ENCODE assay signal across 1 cellular context in the genomic region with DNA sequence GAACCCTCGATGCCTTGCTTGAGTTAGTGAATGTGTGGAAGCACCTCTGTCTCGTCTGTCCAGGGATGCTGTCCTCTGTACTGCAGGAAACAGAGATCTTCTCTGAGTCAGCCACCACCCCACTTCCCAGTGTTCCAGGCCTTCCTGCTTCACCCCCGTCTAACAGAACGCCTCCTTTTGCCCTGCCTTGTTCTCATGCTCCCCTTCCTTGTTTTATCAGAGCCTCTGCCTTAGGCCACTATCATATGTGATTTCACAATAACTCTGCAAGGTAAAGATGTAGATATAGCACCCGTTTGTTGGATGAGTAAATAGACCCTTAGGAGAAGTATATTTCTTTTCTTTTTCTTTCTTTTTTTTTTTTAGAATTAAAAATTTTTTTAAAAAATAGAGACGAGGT.
TF ChIP-seq lines count a peak whose summit lies in the region.

No MANE protein-coding gene starts in this region.

TF ChIP-seq in SK-N-SH, 30 proteins besides CTCF, POLR2A, EP300 and RAD21 (continued from another document):
- TF ChIP-seq SIN3A (IDR thresholded peaks at IDR 0.05; ENCODE audit: borderline replicate concordance, low read depth, low read length): no peak
- no peak for TF ChIP-seq TAF1 (IDR thresholded peaks at IDR 0.05; ENCODE audit: borderline replicate concordance, low read depth, low read length)
- TF ChIP-seq FOXM1 (IDR thresholded peaks at IDR 0.05; ENCODE audit: low read depth): no peak
- TF ChIP-seq, protein P1, sequence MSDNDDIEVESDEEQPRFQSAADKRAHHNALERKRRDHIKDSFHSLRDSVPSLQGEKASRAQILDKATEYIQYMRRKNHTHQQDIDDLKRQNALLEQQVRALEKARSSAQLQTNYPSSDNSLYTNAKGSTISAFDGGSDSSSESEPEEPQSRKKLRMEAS (IDR thresholded peaks at IDR 0.05; ENCODE audit: low read depth): no peak
- TF ChIP-seq GATA2 (CRISPR knock-in tag; IDR thresholded peaks at IDR 0.05): no peak
- no peak for TF ChIP-seq EZH2phosphoT487 (IDR thresholded peaks at IDR 0.05; ENCODE audit: borderline replicate concordance, low read depth)
- no peak for TF ChIP-seq YY1 (IDR thresholded peaks at IDR 0.05; ENCODE audit: low read depth)
- no peak for TF ChIP-seq POLR2AphosphoS5 (IDR thresholded peaks at IDR 0.05; ENCODE audit: low read depth, low read length)
- TF ChIP-seq RCOR1 (IDR thresholded peaks at IDR 0.05; ENCODE audit: low read length): no peak
- TF ChIP-seq ELF1 (IDR thresholded peaks at IDR 0.05): no peak
